ENCODE assay signal across 13 cellular contexts in genomic region chr5:107149243-107149642, GRCh38.
DNase-seq lines count a peak whose midpoint lies in the region; ATAC-seq, FAIRE-seq and TF ChIP-seq lines count a peak whose summit lies in the region.
"Had no signal": no experiment of that assay in that cellular context is flagged by ENCODE, and none has a peak within 500 bp of the region (broad histone marks: within the 10 kb centered on the region; RNA-seq: fewer than 3 reads in every experiment).

No MANE protein-coding gene starts in this region.

- no peak for TF ChIP-seq RAD21 in GM12878 (IDR thresholded peaks at IDR 0.05; ENCODE audit: insufficient read depth, low read depth, low read length)

- peak; percentile 45 to 54; a peak in 3 of 4 replicates for TF ChIP-seq EP300 in GM12878 (IDR thresholded peaks at IDR 0.05; ENCODE audit: borderline replicate concordance in 1 of 2, control insufficient read depth in 1 of 2, low read depth in 2 of 2, low read length in 2 of 2)

- TF ChIP-seq POLR2A in GM12878 (IDR thresholded peaks at IDR 0.05; ENCODE audit: low read depth, low read length) = no peak

- RAD21 ChIA-PET in GM12878 (lab: Charles Lee; ENCODE audit: unreplicated experiment) = no interaction called here

- CTCF ChIA-PET in GM12878 (lab: Yijun Ruan, JAX) = no interaction called here

- no peak overlapping the region for H2AFZ ChIP-seq in GM12878 (ENCODE audit: control insufficient read depth, low read depth, low read length)

- no peaks in the 10 kb centered on the region for H4K20me1 ChIP-seq in GM12878 (ENCODE audit: control insufficient read depth, insufficient read depth)

- in situ Hi-C loops in GM12878 (cut with MboI) = no loop called here

- H3K27me3 ChIP-seq in GM12878 (replicated peaks in 1 of 2; ENCODE audit: control insufficient read depth in 2 of 2, insufficient read depth in 2 of 2, low read length in 1 of 2) = no peaks in the 10 kb centered on the region

- DNase-seq in GM12878 (ENCODE audit: low read depth, low spot score) (peak; percentile 23), coronary artery (ENCODE audit: low spot score) (no peak), kidney glomerular epithelial cell (lab: John Stamatoyannopoulos, UW) (no peak), DMS53 (lab: John Stamatoyannopoulos, UW) (no peak)
- DNase-seq: activated CD8-positive, alpha-beta memory T cell treated with anti-CD3 and anti-CD28 coated beads, Interleukin-2, amount 50 U/mL, for 4 hours; amygdala; COR-L47; Kasumi-1; NCI-H2171 had no signal

- TF ChIP-seq CTCF in GM12878 (IDR thresholded peaks at IDR 0.05 in 2 of 3, conservative IDR thresholded peaks at IDR 0.05 in 1 of 3; ENCODE audit: control insufficient read depth in 2 of 3, extremely low read depth in 1 of 3, insufficient read depth in 1 of 3, low read depth in 3 of 3, low read length in 3 of 3) (no peak), coronary artery (IDR thresholded peaks at IDR 0.05) (no peak)

- H3K4me1 ChIP-seq in GM12878 (ENCODE audit: control insufficient read depth, insufficient read depth, low read length) = no peaks in the 10 kb centered on the region

- no peak overlapping the region for H3K9ac ChIP-seq in GM12878 (ENCODE audit: control insufficient read depth, insufficient read depth, low read length)

- SMC1A ChIA-PET in GM12878 (lab: Charles Lee; ENCODE audit: uncharacterized antibody, unreplicated experiment) = interaction anchor here (1.0 to 2.0 kb wide), 4 partner anchors 98 to 423 kb away, joined by 3 to 6 read pairs (median 3); no protein-coding TSS in a partner anchor

- H3K4me3 ChIP-seq in GM12878 = no peak overlapping the region
- no peak overlapping the region for H3K4me3 ChIP-seq in coronary artery

- no peak for FAIRE-seq in GM12878 (lab: Jason Lieb, UNC)
- FAIRE-seq: frontal cortex had no signal

- H3K9me3 ChIP-seq in GM12878 (replicated peaks; ENCODE audit: control insufficient read depth, insufficient read depth, low read length) = no peaks in the 10 kb centered on the region

- H3K79me2 ChIP-seq in GM12878 (ENCODE audit: control insufficient read depth, insufficient read depth, low read length) = no peaks in the 10 kb centered on the region

- no TSS peak for BruUV-seq in GM12878 (replicated peaks; lab: Mats Ljungman, UMichigan)

- no peaks in the 10 kb centered on the region for H3K36me3 ChIP-seq in GM12878 (ENCODE audit: control insufficient read depth in 2 of 2, insufficient read depth in 2 of 2, low read length in 1 of 2)

- no peak overlapping the region for H3K4me2 ChIP-seq in GM12878 (ENCODE audit: control insufficient read depth, insufficient read depth)

- H3K27ac ChIP-seq in GM12878 (ENCODE audit: control insufficient read depth, insufficient read depth) (no peak overlapping the region), coronary artery (no peak overlapping the region)

- ATAC-seq in GM19025 (IDR thresholded peaks at IDR 0.05; ENCODE audit: low read depth, unreplicated experiment) (peak; percentile 85), GM21717 (IDR thresholded peaks at IDR 0.05; ENCODE audit: unreplicated experiment) (peak; percentile 98), HG03139 (IDR thresholded peaks at IDR 0.05; ENCODE audit: unreplicated experiment) (peak; percentile 96), GM12878 (peak; percentile 95)

- WGBS in GM12878 (ENCODE audit: insufficient coverage, insufficient replicate concordance, low lambda C conversion rate, missing lambda C conversion rate) = 0% methylated on average over 2 of the region's 2 CpGs

- POLR2A ChIA-PET in GM12878 (lab: Charles Lee) = no interaction called here

- intact Hi-C loops in GM12878 (cut with micrococcal nuclease; ENCODE audit: unreplicated experiment) = no loop called here

TF ChIP-seq in GM12878, 131 proteins besides CTCF, POLR2A, EP300 and RAD21:
- TF ChIP-seq POU2F2 (IDR thresholded peaks at IDR 0.05; ENCODE audit: borderline replicate concordance, low read depth, low read length) (peak; percentile 93; the same call in 1 of the 3 replicates), IKZF2 (IDR thresholded peaks at IDR 0.05) (peak; percentile 90 to 91), BACH1 (IDR thresholded peaks at IDR 0.05; ENCODE audit: borderline replicate concordance) (peak; percentile 43; the same call in 1 of the 2 replicates), IKZF1 (conservative IDR thresholded peaks at IDR 0.05) (peak; percentile 51), ATF7 (IDR thresholded peaks at IDR 0.05; ENCODE audit: low read depth) (0 out of 2 replicates have a peak, but pooled peaks have one; percentile 15), CBX3 (IDR thresholded peaks at IDR 0.05; ENCODE audit: borderline replicate concordance, low read depth) (no peak), IRF5 (IDR thresholded peaks at IDR 0.05; ENCODE audit: borderline replicate concordance) (no peak), EGR1 (IDR thresholded peaks at IDR 0.05; ENCODE audit: borderline replicate concordance in 1 of 2, low read depth in 2 of 2, low read length in 2 of 2) (no peak), ZNF24 (IDR thresholded peaks at IDR 0.05) (peak; percentile 58; the same call in 1 of the 2 replicates), JUNB (IDR thresholded peaks at IDR 0.05) (no peak), CEBPB (IDR thresholded peaks at IDR 0.05; ENCODE audit: borderline replicate concordance in 1 of 2, low read depth in 2 of 2, low read length in 2 of 2) (peak in 1 of 2 experiments; percentile 76; a peak in 2 of 4 replicates), CBX5 (IDR thresholded peaks at IDR 0.05; ENCODE audit: low read depth) (no peak), BCL11A (IDR thresholded peaks at IDR 0.05; ENCODE audit: low read depth, low read length) (peak; percentile 49; the same call in 1 of the 2 replicates), SPI1 (IDR thresholded peaks at IDR 0.05; ENCODE audit: borderline replicate concordance, insufficient read depth, low read depth, low read length) (no peak), TBL1XR1 (IDR thresholded peaks at IDR 0.05; ENCODE audit: low read depth, low read length) (0 out of 2 replicates have a peak, but pooled peaks have one; percentile 48), RUNX3 (IDR thresholded peaks at IDR 0.05; ENCODE audit: low read length) (peak; percentile 66), MEF2B (IDR thresholded peaks at IDR 0.05; ENCODE audit: partially characterized antibody, poor library complexity, severe bottlenecking) (peak; percentile 10), HDGF (IDR thresholded peaks at IDR 0.05) (no peak), MTA2 (IDR thresholded peaks at IDR 0.05; ENCODE audit: low read depth) (peak; percentile 88), DPF2 (IDR thresholded peaks at IDR 0.05) (0 out of 2 replicates have a peak, but pooled peaks have one; percentile 37)
- TF ChIP-seq, protein P1, sequence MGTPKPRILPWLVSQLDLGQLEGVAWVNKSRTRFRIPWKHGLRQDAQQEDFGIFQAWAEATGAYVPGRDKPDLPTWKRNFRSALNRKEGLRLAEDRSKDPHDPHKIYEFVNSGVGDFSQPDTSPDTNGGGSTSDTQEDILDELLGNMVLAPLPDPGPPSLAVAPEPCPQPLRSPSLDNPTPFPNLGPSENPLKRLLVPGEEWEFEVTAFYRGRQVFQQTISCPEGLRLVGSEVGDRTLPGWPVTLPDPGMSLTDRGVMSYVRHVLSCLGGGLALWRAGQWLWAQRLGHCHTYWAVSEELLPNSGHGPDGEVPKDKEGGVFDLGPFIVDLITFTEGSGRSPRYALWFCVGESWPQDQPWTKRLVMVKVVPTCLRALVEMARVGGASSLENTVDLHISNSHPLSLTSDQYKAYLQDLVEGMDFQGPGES (IDR thresholded peaks at IDR 0.05) = no peak
- TF ChIP-seq, protein P2, sequence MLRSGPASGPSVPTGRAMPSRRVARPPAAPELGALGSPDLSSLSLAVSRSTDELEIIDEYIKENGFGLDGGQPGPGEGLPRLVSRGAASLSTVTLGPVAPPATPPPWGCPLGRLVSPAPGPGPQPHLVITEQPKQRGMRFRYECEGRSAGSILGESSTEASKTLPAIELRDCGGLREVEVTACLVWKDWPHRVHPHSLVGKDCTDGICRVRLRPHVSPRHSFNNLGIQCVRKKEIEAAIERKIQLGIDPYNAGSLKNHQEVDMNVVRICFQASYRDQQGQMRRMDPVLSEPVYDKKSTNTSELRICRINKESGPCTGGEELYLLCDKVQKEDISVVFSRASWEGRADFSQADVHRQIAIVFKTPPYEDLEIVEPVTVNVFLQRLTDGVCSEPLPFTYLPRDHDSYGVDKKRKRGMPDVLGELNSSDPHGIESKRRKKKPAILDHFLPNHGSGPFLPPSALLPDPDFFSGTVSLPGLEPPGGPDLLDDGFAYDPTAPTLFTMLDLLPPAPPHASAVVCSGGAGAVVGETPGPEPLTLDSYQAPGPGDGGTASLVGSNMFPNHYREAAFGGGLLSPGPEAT (IDR thresholded peaks at IDR 0.05; ENCODE audit: low read depth) = peak; percentile 42; the same call in 1 of the 2 replicates
